ENCODE assay signal across 12 cellular contexts in the genomic region with DNA sequence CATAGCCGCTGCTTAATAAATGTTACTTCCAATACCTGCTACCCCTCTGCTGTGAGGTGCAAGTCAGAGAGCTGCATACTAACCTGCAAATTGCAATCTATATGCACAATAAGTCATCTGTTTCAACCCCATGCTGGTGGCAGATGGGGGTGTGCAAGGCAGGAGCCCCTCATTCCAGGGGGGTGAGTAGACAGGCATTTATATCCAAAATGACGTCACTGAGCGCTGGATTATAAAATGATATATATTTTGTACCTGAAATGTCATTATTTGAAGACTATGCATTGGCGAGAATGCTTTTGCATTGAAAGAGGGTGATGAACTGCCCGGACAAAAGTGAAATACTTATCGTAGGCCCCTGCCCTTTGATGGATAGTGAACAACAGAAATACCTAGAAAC. TPM values are rescaled to one million over a fixed set of nuclear protein-coding genes. Genes with fewer than 3 reads are reported as not detected.
"Had no signal": no experiment of that assay in that cellular context is flagged by ENCODE, and none has a peak within 500 bp of the region (broad histone marks: within the 10 kb centered on the region; RNA-seq: fewer than 3 reads in every experiment).

No MANE protein-coding gene starts in this region.

- ATAC-seq: GM23338, HCT116 had no signal

- H3K36me3 ChIP-seq: HAP-1 had no signal

- H3K27ac ChIP-seq: GM23248 had no signal

- DNase-seq: GM23248, GOT3, H7, H9, HCEC 1CT, HFFc6 had no signal

- H3K9ac ChIP-seq: GM23248 had no signal

- H3K4me2 ChIP-seq: GM23338 had no signal

- H3K4me3 ChIP-seq: GM23248, GM23338, HAP-1 had no signal

- H3K4me1 ChIP-seq: HAP-1 had no signal

- H2AFZ ChIP-seq: GM23248, GM23338 had no signal

- FAIRE-seq: H1, H54 had no signal

- H3K9me3 ChIP-seq: HAP-1 had no signal

RNA-seq across cellular contexts. Expression of a gene that starts 41.1 kb away (rescaled TPM):
- total RNA-seq: GM23248, GM23338, H1, H4, H7, H9, HFFc6 had no signal
- polyA plus RNA-seq: GM23248, GM23338 had no signal
